ENCODE assay signal across 9 cellular contexts in genomic region chr12:109927622-109928021, GRCh38. TPM values are rescaled to one million over a fixed set of nuclear protein-coding genes. Genes with fewer than 3 reads are reported as not detected.
DNase-seq lines count a peak whose midpoint lies in the region; ATAC-seq, FAIRE-seq and TF ChIP-seq lines count a peak whose summit lies in the region.
"Had no signal": no experiment of that assay in that cellular context is flagged by ENCODE, and none has a peak within 500 bp of the region (broad histone marks: within the 10 kb centered on the region; RNA-seq: fewer than 3 reads in every experiment).

No MANE protein-coding gene starts in this region.

- no peaks in the 10 kb centered on the region for H3K9me3 ChIP-seq in IMR-90 (ENCODE audit: control insufficient read depth, insufficient read depth, low read length)
- H3K9me3 ChIP-seq: SJCRH30 had no signal

- no peaks in the 10 kb centered on the region for H3K27me3 Mint-ChIP-seq in naive thymus-derived CD8-positive, alpha-beta T cell

- no peak overlapping the region for H3K9ac ChIP-seq in IMR-90 (ENCODE audit: low read depth, low read length)

- POLR2A ChIA-PET in IMR-90 (lab: Charles Lee; ENCODE audit: unreplicated experiment): no interaction called here
- POLR2A ChIA-PET in naive thymus-derived CD8-positive, alpha-beta T cell (lab: Charles Lee): no interaction called here

- H3K4me2 ChIP-seq in IMR-90 (ENCODE audit: low read depth, low read length): no peak overlapping the region

- H2BK15ac ChIP-seq in IMR-90 (ENCODE audit: low read depth, low read length): no peak overlapping the region

- no TSS peak for BruUV-seq in IMR-90 (replicated peaks; lab: Mats Ljungman, UMichigan)

- no peak overlapping the region for H3K23ac ChIP-seq in IMR-90 (ENCODE audit: low read depth, low read length)

- H3K79me1 ChIP-seq in IMR-90 (ENCODE audit: low read depth in 1 of 2, low read length in 2 of 2): no peaks in the 10 kb centered on the region

- H4K91ac ChIP-seq in IMR-90 (ENCODE audit: insufficient read depth, low read depth, low read length): no peak overlapping the region

- peaks cover 32% of the 10 kb centered on the region for H3K36me3 ChIP-seq in IMR-90 (ENCODE audit: control insufficient read depth, insufficient read depth, low read length)

- H3K27ac ChIP-seq in IMR-90 (ENCODE audit: insufficient read depth, low read length) (no peak overlapping the region), VCaP (no peak overlapping the region)
- H3K27ac ChIP-seq: SJCRH30 had no signal

- no peaks in the 10 kb centered on the region; the same call in 1 of the 2 replicates for H3K4me1 ChIP-seq in IMR-90 (ENCODE audit: control insufficient read depth, insufficient read depth, low read length)

- H3K14ac ChIP-seq in IMR-90 (replicated peaks; ENCODE audit: low read depth, low read length): no peak overlapping the region

- no peaks in the 10 kb centered on the region for H3K27me3 ChIP-seq in IMR-90 (ENCODE audit: control insufficient read depth, insufficient read depth, low read length)
- H3K27me3 ChIP-seq: SJCRH30 had no signal

- no peak overlapping the region for H4K5ac ChIP-seq in IMR-90 (ENCODE audit: low read depth, low read length)

- H3K4ac ChIP-seq in IMR-90 (ENCODE audit: low read depth, low read length): no peak overlapping the region

- H3K18ac ChIP-seq in IMR-90 (ENCODE audit: low read depth, low read length): no peak overlapping the region

- no peak overlapping the region for H3K4me3 Mint-ChIP-seq in naive thymus-derived CD8-positive, alpha-beta T cell

- H3K9me3 Mint-ChIP-seq in naive thymus-derived CD8-positive, alpha-beta T cell: no peaks in the 10 kb centered on the region

- FAIRE-seq in frontal cortex (lab: Jason Lieb, UNC): no peak

- no peaks in the 10 kb centered on the region for H3K9me1 ChIP-seq in IMR-90 (ENCODE audit: insufficient read depth, low read length)

- dilution Hi-C loops in IMR-90 (cut with HindIII; ENCODE audit: low sequenced_read_pairs, unreplicated experiment): no loop called here

- CTCF ChIA-PET in IMR-90 (lab: Yijun Ruan, JAX): interaction anchor here (0.6 to 0.9 kb wide), 2 partner anchors 68 to 74 kb away, joined by 3 to 4 read pairs; no protein-coding TSS in a partner anchor

- H2BK120ac ChIP-seq in IMR-90 (ENCODE audit: low read depth, low read length): no peak overlapping the region

- H2AK5ac ChIP-seq in IMR-90 (ENCODE audit: low read depth, low read length): no peak overlapping the region

- H4K8ac ChIP-seq in IMR-90 (ENCODE audit: low read depth in 2 of 2, low read length in 2 of 2): no peak overlapping the region

- TF ChIP-seq POLR2A in IMR-90 (IDR thresholded peaks at IDR 0.05; ENCODE audit: low read depth, low read length): no peak

- peak; percentile 80 for DNase-seq in D341Med (ENCODE audit: low spot score)
- DNase-seq in IMR-90: peak; percentile 41
- DNase-seq in choroid plexus epithelial cell (ENCODE audit: low read depth): peak; percentile 69
- DNase-seq in naive thymus-derived CD8-positive, alpha-beta T cell: peak in 4 of 10 donors; percentile 10 to 42 (median 21)
- DNase-seq in frontal cortex (ENCODE audit: low spot score in 2 of 2): no peak
- DNase-seq in NCI-H1092 treated with DMSO at 0.1 percent for 48 hours (lab: John Stamatoyannopoulos, UW): no peak

- WGBS in IMR-90 (ENCODE audit: extremely low coverage in 2 of 2, insufficient read length in 1 of 2), 2 experiments: 100% methylated on average over 1 of the region's 8 CpGs; no CpG with 5 or more reads in 1 of the 2 experiments

- peak overlapping the region in 7 of 10 donors; percentile 1 to 48 (median 19) for H3K27ac Mint-ChIP-seq in naive thymus-derived CD8-positive, alpha-beta T cell

- no peaks in the 10 kb centered on the region for H4K20me1 ChIP-seq in IMR-90 (ENCODE audit: insufficient read depth, low read length)

- no peak overlapping the region for H2BK5ac ChIP-seq in IMR-90 (ENCODE audit: low read depth, low read length, poor library complexity, severe bottlenecking)

- intact Hi-C loops in IMR-90 (cut with micrococcal nuclease): loop anchor here (2.0 kb wide), 1 partner anchor 75 kb away; no protein-coding TSS in a partner anchor

- ATAC-seq in IMR-90 (ENCODE audit: low read depth): peak; percentile 78
- peak; percentile 37 to 50 for ATAC-seq in naive thymus-derived CD8-positive, alpha-beta T cell
- ATAC-seq in HG02840 (IDR thresholded peaks at IDR 0.05; ENCODE audit: low FRiP score, unreplicated experiment): no peak

- H3K4me1 Mint-ChIP-seq in naive thymus-derived CD8-positive, alpha-beta T cell: peaks cover 0 to 6% (median 3%) of the 10 kb centered on the region in 4 donors

- TF ChIP-seq RAD21 in IMR-90 (IDR thresholded peaks at IDR 0.05; ENCODE audit: low read length): peak; percentile 51

- in situ Hi-C loops in IMR-90 (cut with MboI; ENCODE audit: low sequenced_read_pairs): no loop called here

- no peak overlapping the region for H3K4me3 ChIP-seq in IMR-90 (ENCODE audit: insufficient read depth, low read depth, low read length)
- no peak overlapping the region for H3K4me3 ChIP-seq in choroid plexus epithelial cell (ENCODE audit: low read depth, low read length)
- H3K4me3 ChIP-seq: SJCRH30 had no signal

- peak; percentile 54 for TF ChIP-seq CTCF in IMR-90 (conservative IDR thresholded peaks at IDR 0.05; ENCODE audit: low read depth, low read length)
- peak; percentile 90 for TF ChIP-seq CTCF in VCaP (conservative IDR thresholded peaks at IDR 0.05)
- TF ChIP-seq CTCF in choroid plexus epithelial cell (conservative IDR thresholded peaks at IDR 0.05; ENCODE audit: low read depth, low read length): peak; percentile 89

- no peak overlapping the region for H2AFZ ChIP-seq in IMR-90 (replicated peaks; ENCODE audit: low read length, poor library complexity)

- no peak overlapping the region for H3K56ac ChIP-seq in IMR-90 (ENCODE audit: extremely low read depth, insufficient read depth, low read length)

- no peak overlapping the region for H2BK20ac ChIP-seq in IMR-90 (ENCODE audit: low read depth, low read length)

- H3K36me3 Mint-ChIP-seq in naive thymus-derived CD8-positive, alpha-beta T cell: peaks cover 0 to 45% (median 7%) of the 10 kb centered on the region in 3 donors

- peak overlapping the region; percentile 57 for H2AK9ac ChIP-seq in IMR-90 (replicated peaks; ENCODE audit: low read depth, low read length, poor library complexity)

TF ChIP-seq in IMR-90, 13 proteins besides CTCF, POLR2A, EP300 and RAD21:
- no peak for TF ChIP-seq RFX5 (IDR thresholded peaks at IDR 0.05; ENCODE audit: low read depth, low read length)
- TF ChIP-seq CEBPB (IDR thresholded peaks at IDR 0.05; ENCODE audit: low read depth, low read length): no peak
- no peak for TF ChIP-seq NFE2L2 (IDR thresholded peaks at IDR 0.05; ENCODE audit: low read depth, low read length)
- TF ChIP-seq SMC3 (IDR thresholded peaks at IDR 0.05; ENCODE audit: low read depth, low read length): peak; percentile 66
- no peak for TF ChIP-seq MXI1 (IDR thresholded peaks at IDR 0.05; ENCODE audit: borderline replicate concordance, low read depth, low read length)
- no peak for TF ChIP-seq RCOR1 (IDR thresholded peaks at IDR 0.05; ENCODE audit: insufficient replicate concordance, low read length)
- TF ChIP-seq ELK1 (IDR thresholded peaks at IDR 0.05; ENCODE audit: borderline replicate concordance, low read depth, low read length): no peak
- TF ChIP-seq USF2 (IDR thresholded peaks at IDR 0.05; ENCODE audit: low read depth, low read length): no peak
TF ChIP-seq in IMR-90: peak in this region for 1.

RNA-seq across cellular contexts. Expression of gene TCHP, which starts 27.5 kb away (rescaled TPM):
- total RNA-seq in IMR-90 (2012; rRNA removed): 6.1 and 11.4 TPM in 2 replicates
- polyA plus RNA-seq in IMR-90 (2012; rRNA removed): 10.9 and 13.4 TPM in 2 replicates
- 9.3 and 11.2 TPM in 2 replicates for polyA plus RNA-seq in IMR-90 (2012; cell fraction: cytosol; rRNA removed)
- 40.1 and 40.5 TPM in 2 replicates for polyA plus RNA-seq in IMR-90 (2012; cell fraction: nucleus; rRNA removed; ENCODE audit: low replicate concordance)
- total RNA-seq in naive thymus-derived CD8-positive, alpha-beta T cell: 10 to 100 TPM; 36.8 to 39.1 TPM
- polyA plus RNA-seq in naive thymus-derived CD8-positive, alpha-beta T cell: 10 to 100 TPM in 1 of 3 donors, 1 to 10 TPM in 2; 6.7 to 11.1 (median 8.6) TPM
- total RNA-seq in frontal cortex: 5.3 TPM

RNA-seq across cellular contexts. Expression of gene GLTP, which starts 47.3 kb away (rescaled TPM):
- total RNA-seq in IMR-90 (2012; rRNA removed): 58.4 and 67.2 TPM in 2 replicates
- polyA plus RNA-seq in IMR-90 (2012; rRNA removed): 32.5 and 34.4 TPM in 2 replicates
- 23.4 and 23.7 TPM in 2 replicates for polyA plus RNA-seq in IMR-90 (2012; cell fraction: cytosol; rRNA removed)
- polyA plus RNA-seq in IMR-90 (2012; cell fraction: nucleus; rRNA removed; ENCODE audit: low replicate concordance): 5.7 and 6.9 TPM in 2 replicates
- 10 to 100 TPM; 21.2 to 21.8 TPM for total RNA-seq in naive thymus-derived CD8-positive, alpha-beta T cell
- 10 to 100 TPM; 29.7 to 41.7 (median 41.1) TPM for polyA plus RNA-seq in naive thymus-derived CD8-positive, alpha-beta T cell
- total RNA-seq in frontal cortex: 16.3 TPM

Comparison
In these comparisons a context has a peak if more than half of its experiments do, and no peak if none do; other contexts are left out.
1. DNase-seq: peak in D341Med (single experiment), IMR-90 (single experiment) and choroid plexus epithelial cell (single experiment); none in frontal cortex (0 of 2) and NCI-H1092 treated with DMSO at 0.1 percent for 48 hours (single experiment).
2. Peak in every context shown above with its lines, with median percentiles within 50 percentile points of each other: CTCF ChIP-seq.